ENCODE assay signal across 2 cellular contexts in genomic region chr2:9327873-9328352, GRCh38.
TF ChIP-seq lines count a peak whose summit lies in the region.

No MANE protein-coding gene starts in this region.

TF ChIP-seq in IMR-90, 13 proteins besides CTCF, POLR2A, EP300 and RAD21:
- TF ChIP-seq USF2 (IDR thresholded peaks at IDR 0.05; ENCODE audit: low read depth, low read length) (no peak), CEBPB (IDR thresholded peaks at IDR 0.05; ENCODE audit: low read depth, low read length) (peak; percentile 68)

TF ChIP-seq in HepG2, 621 proteins besides CTCF, POLR2A, EP300 and RAD21 (continues in another document):
- TF ChIP-seq RCOR2 (CRISPR knock-in tag; IDR thresholded peaks at IDR 0.05) = peak; percentile 54; the same call in 1 of the 2 replicates
- no peak for TF ChIP-seq ELK4 (CRISPR knock-in tag; IDR thresholded peaks at IDR 0.05; ENCODE audit: borderline replicate concordance)
- no peak for TF ChIP-seq GTF3A (CRISPR knock-in tag; conservative IDR thresholded peaks at IDR 0.05)
- TF ChIP-seq ZFP82 (CRISPR knock-in tag; IDR thresholded peaks at IDR 0.05; ENCODE audit: borderline replicate concordance) = no peak; the same call in 1 of the 2 replicates
- no peak for TF ChIP-seq SOX6 (IDR thresholded peaks at IDR 0.05)
- peak; percentile 91 for TF ChIP-seq SOX6 (CRISPR knock-in tag; IDR thresholded peaks at IDR 0.05)
- TF ChIP-seq THAP9 (CRISPR knock-in tag; IDR thresholded peaks at IDR 0.05; ENCODE audit: borderline replicate concordance) = no peak
- no peak for TF ChIP-seq ZC3H4 (CRISPR knock-in tag; IDR thresholded peaks at IDR 0.05; ENCODE audit: borderline replicate concordance)
- TF ChIP-seq ZNF562 (CRISPR knock-in tag; IDR thresholded peaks at IDR 0.05; ENCODE audit: borderline replicate concordance) = no peak
- no peak for TF ChIP-seq ZNF431 (CRISPR knock-in tag; IDR thresholded peaks at IDR 0.05; ENCODE audit: borderline replicate concordance, low read depth)
- no peak for TF ChIP-seq THAP8 (CRISPR knock-in tag; IDR thresholded peaks at IDR 0.05; ENCODE audit: borderline replicate concordance)
- peak; percentile 51 for TF ChIP-seq HDAC1 (CRISPR knock-in tag; IDR thresholded peaks at IDR 0.05)
- TF ChIP-seq ARNT (IDR thresholded peaks at IDR 0.05) = no peak
- no peak for TF ChIP-seq ZBTB38 (CRISPR knock-in tag; IDR thresholded peaks at IDR 0.05)
- peak; percentile 83; the same call in 1 of the 2 replicates for TF ChIP-seq SOX5 (CRISPR knock-in tag; IDR thresholded peaks at IDR 0.05; ENCODE audit: borderline replicate concordance)
- TF ChIP-seq HNRNPK (IDR thresholded peaks at IDR 0.05; ENCODE audit: low read depth, low read length, poor library complexity, severe bottlenecking) = no peak
- no peak for TF ChIP-seq ZFP1 (CRISPR knock-in tag; IDR thresholded peaks at IDR 0.05)
- peak; percentile 95 for TF ChIP-seq ARID5B (CRISPR knock-in tag; IDR thresholded peaks at IDR 0.05)
- peak; percentile 48; the same call in 1 of the 3 replicates for TF ChIP-seq MXI1 (IDR thresholded peaks at IDR 0.05; ENCODE audit: borderline replicate concordance, low read depth, low read length)
- TF ChIP-seq ADNP (CRISPR knock-in tag; IDR thresholded peaks at IDR 0.05) = no peak
- no peak for TF ChIP-seq HNRNPH1 (optimal IDR thresholded peaks at IDR 0.05; ENCODE audit: low read depth, low read length)
- peak; percentile 57; the same call in 1 of the 2 replicates for TF ChIP-seq THAP11 (CRISPR knock-in tag; IDR thresholded peaks at IDR 0.05)
- TF ChIP-seq ZNF335 (CRISPR knock-in tag; IDR thresholded peaks at IDR 0.05) = peak; percentile 73
- no peak for TF ChIP-seq NR3C1 (CRISPR knock-in tag; IDR thresholded peaks at IDR 0.05)
- TF ChIP-seq ZBTB40 (IDR thresholded peaks at IDR 0.05) = no peak
- no peak for TF ChIP-seq ZBTB40 (CRISPR knock-in tag; IDR thresholded peaks at IDR 0.05)
- no peak for TF ChIP-seq ZNF83 (CRISPR knock-in tag; IDR thresholded peaks at IDR 0.05; ENCODE audit: borderline replicate concordance)
- 0 out of 2 replicates have a peak, but pooled peaks have one; percentile 29 for TF ChIP-seq KDM1A (CRISPR knock-in tag; IDR thresholded peaks at IDR 0.05)
- no peak for TF ChIP-seq DMTF1 (CRISPR knock-in tag; IDR thresholded peaks at IDR 0.05)
- TF ChIP-seq ZFAT (CRISPR knock-in tag; conservative IDR thresholded peaks at IDR 0.05) = no peak
- TF ChIP-seq ATRX (CRISPR knock-in tag; IDR thresholded peaks at IDR 0.05; ENCODE audit: borderline replicate concordance) = no peak
- no peak for TF ChIP-seq ZNF747 (CRISPR knock-in tag; IDR thresholded peaks at IDR 0.05; ENCODE audit: borderline replicate concordance)
- no peak for TF ChIP-seq HNF4G (IDR thresholded peaks at IDR 0.05; ENCODE audit: borderline replicate concordance, low read depth, low read length)
- TF ChIP-seq HNF4G (CRISPR knock-in tag; IDR thresholded peaks at IDR 0.05; ENCODE audit: borderline replicate concordance, low read depth) = no peak
- TF ChIP-seq GABPA (IDR thresholded peaks at IDR 0.05; ENCODE audit: low read depth, low read length) = no peak
- 0 out of 2 replicates have a peak, but pooled peaks have one; percentile 40 for TF ChIP-seq GABPA (CRISPR knock-in tag; IDR thresholded peaks at IDR 0.05; ENCODE audit: low read depth)
- no peak for TF ChIP-seq EED (CRISPR knock-in tag; IDR thresholded peaks at IDR 0.05)
- TF ChIP-seq SAP130 (CRISPR knock-in tag; IDR thresholded peaks at IDR 0.05; ENCODE audit: low read depth) = peak; percentile 75
- TF ChIP-seq TCF7 (IDR thresholded peaks at IDR 0.05; ENCODE audit: low read depth) = peak; percentile 81
- TF ChIP-seq ZNF577 (CRISPR knock-in tag; IDR thresholded peaks at IDR 0.05; ENCODE audit: borderline replicate concordance, low read depth) = no peak
- no peak for TF ChIP-seq CENPBD1 (CRISPR knock-in tag; IDR thresholded peaks at IDR 0.05; ENCODE audit: borderline replicate concordance, low read depth)
- no peak for TF ChIP-seq SP2 (CRISPR knock-in tag; IDR thresholded peaks at IDR 0.05)
- peak; percentile 28; the same call in 1 of the 2 replicates for TF ChIP-seq FOSL1 (CRISPR knock-in tag; IDR thresholded peaks at IDR 0.05; ENCODE audit: borderline replicate concordance)
- no peak for TF ChIP-seq ZNF230 (CRISPR knock-in tag; IDR thresholded peaks at IDR 0.05)
- peak; percentile 85 for TF ChIP-seq ELF3 (CRISPR knock-in tag; IDR thresholded peaks at IDR 0.05)
